1 cellular context compared by ENCODE assay signal in genomic region chr3:157531771-157532170, GRCh38.
TF ChIP-seq lines count a peak whose summit lies in the region.

No MANE protein-coding gene starts in this region.

TF ChIP-seq in SK-N-SH, 30 proteins besides CTCF, POLR2A, EP300 and RAD21 (continued from another document):
- no peak for TF ChIP-seq IRF3 (IDR thresholded peaks at IDR 0.05; ENCODE audit: low read depth, low read length)
- no peak for TF ChIP-seq SMC3 (IDR thresholded peaks at IDR 0.05; ENCODE audit: low read depth, low read length)
- no peak for TF ChIP-seq FOXM1 (IDR thresholded peaks at IDR 0.05; ENCODE audit: low read depth)
- no peak for TF ChIP-seq JUND (IDR thresholded peaks at IDR 0.05)
- no peak for TF ChIP-seq TCF12 (IDR thresholded peaks at IDR 0.05)
- no peak for TF ChIP-seq FOSL2 (IDR thresholded peaks at IDR 0.05; ENCODE audit: borderline replicate concordance, low read depth)
- no peak for TF ChIP-seq CHD2 (IDR thresholded peaks at IDR 0.05; ENCODE audit: low read length, partially characterized antibody)
- no peak for TF ChIP-seq RFX5 (IDR thresholded peaks at IDR 0.05; ENCODE audit: low read length)
- no peak for TF ChIP-seq POLR2AphosphoS5 (IDR thresholded peaks at IDR 0.05; ENCODE audit: low read depth, low read length)
- no peak for TF ChIP-seq YY1 (IDR thresholded peaks at IDR 0.05; ENCODE audit: low read depth)
